In the genomic region with DNA sequence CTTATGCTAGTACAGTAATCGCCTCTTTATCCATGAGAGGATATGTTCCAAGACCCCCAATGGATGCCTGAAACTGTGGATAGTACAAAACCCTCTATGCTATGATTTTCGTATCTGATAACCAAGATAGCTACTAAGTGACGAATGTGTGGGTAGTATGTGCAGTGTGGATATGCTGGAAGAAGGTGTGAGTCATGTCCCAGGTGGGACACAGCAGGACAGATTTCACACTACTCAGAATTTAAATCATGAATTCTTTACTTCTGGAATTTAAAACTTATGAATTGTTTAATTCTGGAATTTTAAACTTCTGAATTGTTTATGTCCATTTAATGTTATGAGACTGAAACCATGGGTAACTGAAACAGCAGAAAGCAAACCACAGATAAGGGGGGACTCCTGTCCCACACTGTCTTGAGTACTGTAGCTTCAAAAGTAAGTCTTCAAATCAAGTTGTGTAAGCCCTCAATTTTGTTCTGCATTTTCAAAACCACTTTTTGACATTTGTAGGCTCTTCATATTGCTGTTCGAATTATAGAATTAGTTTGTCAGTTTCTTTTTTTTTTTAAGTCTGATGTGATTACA, we compare ENCODE assay signal across 29 cellular contexts.
DNase-seq lines count a peak whose midpoint lies in the region; ATAC-seq, FAIRE-seq and TF ChIP-seq lines count a peak whose summit lies in the region.
"Had no signal": no experiment of that assay in that cellular context is flagged by ENCODE, and none has a peak within 500 bp of the region (broad histone marks: within the 10 kb centered on the region; RNA-seq: fewer than 3 reads in every experiment).

No MANE protein-coding gene starts in this region.

- H3K27me3 ChIP-seq in MM.1S (replicated peaks; ENCODE audit: insufficient read depth, low read length), result no peaks in the 10 kb centered on the region
- no peaks in the 10 kb centered on the region for H3K27me3 ChIP-seq in K562 (ENCODE audit: control insufficient read depth in 2 of 2, insufficient read depth in 2 of 2, low read length in 2 of 2)
- no peaks in the 10 kb centered on the region for H3K27me3 ChIP-seq in testis
- H3K27me3 ChIP-seq: hepatocyte had no signal

- TF ChIP-seq RAD21 in K562 (CRISPR knock-in tag; conservative IDR thresholded peaks at IDR 0.05 in 1 of 2, IDR thresholded peaks at IDR 0.05 in 1 of 2), result no peak

- no TSS peak for BruUV-seq in K562 (replicated peaks; lab: Mats Ljungman, UMichigan)

- no peaks in the 10 kb centered on the region for H3F3A ChIP-seq in MM.1S (ENCODE audit: insufficient read depth, low read length)

- H3K4me1 ChIP-seq in MM.1S (ENCODE audit: low read length), result no peaks in the 10 kb centered on the region
- peaks cover 1 to 10% of the 10 kb centered on the region in 2 experiments; a peak in 3 of 5 replicates for H3K4me1 ChIP-seq in K562 (replicated peaks in 1 of 2; ENCODE audit: control insufficient read depth in 2 of 2, insufficient read depth in 2 of 2, low read length in 2 of 2)
- H3K4me1 ChIP-seq in testis, result peaks cover 14% of the 10 kb centered on the region

- peak; percentile 42 for DNase-seq in A172 (ENCODE audit: low spot score)
- DNase-seq in MM.1S, result peak; percentile 7
- peak in 1 of 4 experiments; percentile 16 for DNase-seq in K562 (ENCODE audit: extremely low read depth in 1 of 4, low spot score in 3 of 4)
- DNase-seq in fibroblast of peridontal ligament (ENCODE audit: extremely low read depth), result peak; percentile 24
- no peak for DNase-seq in posterior cingulate gyrus
- no peak for DNase-seq in testis
- DNase-seq in Kasumi-1 (lab: John Stamatoyannopoulos, UW), result no peak
- no peak for DNase-seq in central memory CD4-positive, alpha-beta T cell
- DNase-seq: activated CD8-positive, alpha-beta T cell treated with anti-CD3 and anti-CD28 coated beads, Interleukin-2, amount 10 ng/mL, durations not matched to agents 7 days and 5 days; activated gamma-delta T cell; activated naive CD8-positive, alpha-beta T cell treated with anti-CD3 and anti-CD28 coated beads, Interleukin-2, amount 50 U/mL, for 24 hours; activated T-cell treated with anti-CD3 and anti-CD28 coated beads, Interleukin-2, amount 50 U/mL, for 1 hour; caudate nucleus; CD8-positive, alpha-beta memory T cell; DMS53; HCEC 1CT; immature natural killer cell; left ventricle myocardium inferior; natural killer cell; NCI-H1417 treated with DMSO at 0.1 percent for 48 hours; NCI-H2107; NCI-H446 treated with DMSO at 0.1 percent for 48 hours; SIG-M5; small intestine; stimulated activated CD4-positive, alpha-beta T cell treated with anti-CD3 and anti-CD28 coated beads, Interleukin-2, amount 100 ng/mL, for 24 hours had no signal

- intact Hi-C loops in K562 (cut with micrococcal nuclease) (no loop called here), posterior cingulate gyrus (cut with DNase I) (no loop called here), testis (cut with DNase I; ENCODE audit: low total_unique reads) (no loop called here)

- in situ Hi-C loops in K562 (cut with MboI), result no loop called here

- H3K4me2 ChIP-seq in MM.1S (ENCODE audit: low read depth, low read length), result no peak overlapping the region
- no peak overlapping the region for H3K4me2 ChIP-seq in K562 (ENCODE audit: insufficient read depth, low read length)
- H3K4me2 ChIP-seq: A549, hepatocyte had no signal

- H3K9me1 ChIP-seq in K562 (ENCODE audit: control insufficient read depth, insufficient read depth, low read length), result no peaks in the 10 kb centered on the region

- WGBS in K562 (ENCODE audit: insufficient coverage, low coverage, missing lambda C conversion rate), result 20% methylated on average over 4 of the region's 4 CpGs
- 86 to 94% methylated on average over 4 of the region's 4 CpGs for WGBS in testis, 2 donors

- H3K27ac ChIP-seq in MM.1S (ENCODE audit: low read length) (no peak overlapping the region), K562 (ENCODE audit: extremely low read depth, low read depth, low read length) (no peak overlapping the region), testis (no peak overlapping the region)
- H3K27ac ChIP-seq: A549, hepatocyte, HL-60, left ventricle myocardium inferior had no signal

- H3K9ac ChIP-seq in MM.1S (ENCODE audit: low read length), result no peak overlapping the region
- no peak overlapping the region for H3K9ac ChIP-seq in K562 (ENCODE audit: insufficient read depth in 1 of 2, low read depth in 2 of 2, low read length in 2 of 2)

- H3K9me3 ChIP-seq in MM.1S (replicated peaks; ENCODE audit: insufficient read depth, low read length), result no peaks in the 10 kb centered on the region
- H3K9me3 ChIP-seq in K562 (replicated peaks; ENCODE audit: control insufficient read depth, insufficient read depth, low read depth, low read length), result no peaks in the 10 kb centered on the region
- no peaks in the 10 kb centered on the region for H3K9me3 ChIP-seq in testis

- no peaks in the 10 kb centered on the region for H3K36me3 ChIP-seq in MM.1S (replicated peaks; ENCODE audit: insufficient read depth, low read length)
- H3K36me3 ChIP-seq in K562 (ENCODE audit: control insufficient read depth, insufficient read depth, low read length), result no peaks in the 10 kb centered on the region
- H3K36me3 ChIP-seq in testis (ENCODE audit: low read depth, missing control alignments), result no peaks in the 10 kb centered on the region
- H3K36me3 ChIP-seq: left ventricle myocardium inferior had no signal

- H2AFZ ChIP-seq in MM.1S (ENCODE audit: low read length) (no peak overlapping the region), K562 (ENCODE audit: low read depth, low read length) (no peak overlapping the region)
- H2AFZ ChIP-seq: hepatocyte had no signal

- no peaks in the 10 kb centered on the region for H3K79me2 ChIP-seq in MM.1S (ENCODE audit: low read length)
- no peaks in the 10 kb centered on the region for H3K79me2 ChIP-seq in K562 (ENCODE audit: control insufficient read depth, insufficient read depth, low read length)
- H3K79me2 ChIP-seq: hepatocyte had no signal

- no peaks in the 10 kb centered on the region for H4K20me1 ChIP-seq in MM.1S (ENCODE audit: insufficient read depth, low read length)
- H4K20me1 ChIP-seq in K562 (replicated peaks; ENCODE audit: control insufficient read depth, insufficient read depth, low read length), result no peaks in the 10 kb centered on the region

- POLR2A ChIA-PET in K562 (lab: Yijun Ruan, JAX), result interaction anchor here (0.7 kb wide), 1 partner anchor 77 kb away, joined by 3 read pairs; no protein-coding TSS in a partner anchor

- TF ChIP-seq EP300 in K562 (IDR thresholded peaks at IDR 0.05; ENCODE audit: low read length), result no peak

- peak; percentile 36; the same call in 1 of the 3 replicates for ATAC-seq in K562
- ATAC-seq: A549; activated CD8-positive, alpha-beta T cell treated with anti-CD3 and anti-CD28 coated beads, Interleukin-2, amount 10 ng/mL, durations not matched to agents 7 days and 5 days; activated naive CD8-positive, alpha-beta T cell treated with anti-CD3 and anti-CD28 coated beads, Interleukin-2, amount 50 U/mL, for 24 hours; GM12878; natural killer cell had no signal

- TF ChIP-seq POLR2A in K562 (conservative IDR thresholded peaks at IDR 0.05) (no peak), testis (IDR thresholded peaks at IDR 0.05) (no peak)

- CTCF ChIA-PET in K562 (lab: Yijun Ruan, JAX; ENCODE audit: low intra/inter-chr PET ratio), result no interaction called here

- H3K4me3 ChIP-seq in MM.1S (ENCODE audit: low read length) (no peak overlapping the region), K562 (no peak overlapping the region), testis (no peak overlapping the region)
- H3K4me3 ChIP-seq: A549, GM12878, hepatocyte, left ventricle myocardium inferior had no signal

- TF ChIP-seq CTCF in MM.1S (IDR thresholded peaks at IDR 0.05; ENCODE audit: low read length) (no peak), K562 (IDR thresholded peaks at IDR 0.05 in 2 of 3, conservative IDR thresholded peaks at IDR 0.05 in 1 of 3; ENCODE audit: insufficient read depth in 2 of 3, low read depth in 1 of 3, low read length in 3 of 3) (no peak), testis (IDR thresholded peaks at IDR 0.05) (no peak)

- FAIRE-seq in K562 (lab: Jason Lieb, UNC), result no peak
- FAIRE-seq: A549, GM12878, small intestine had no signal

- no peaks in the 10 kb centered on the region for H3K9me2 ChIP-seq in MM.1S (replicated peaks; ENCODE audit: insufficient read depth, low read length)

TF ChIP-seq in K562, 482 proteins besides CTCF, POLR2A, EP300 and RAD21 (continues in another document):
- peak; percentile 58 for TF ChIP-seq CBFA2T2 (conservative IDR thresholded peaks at IDR 0.05)
- TF ChIP-seq, protein P1, sequence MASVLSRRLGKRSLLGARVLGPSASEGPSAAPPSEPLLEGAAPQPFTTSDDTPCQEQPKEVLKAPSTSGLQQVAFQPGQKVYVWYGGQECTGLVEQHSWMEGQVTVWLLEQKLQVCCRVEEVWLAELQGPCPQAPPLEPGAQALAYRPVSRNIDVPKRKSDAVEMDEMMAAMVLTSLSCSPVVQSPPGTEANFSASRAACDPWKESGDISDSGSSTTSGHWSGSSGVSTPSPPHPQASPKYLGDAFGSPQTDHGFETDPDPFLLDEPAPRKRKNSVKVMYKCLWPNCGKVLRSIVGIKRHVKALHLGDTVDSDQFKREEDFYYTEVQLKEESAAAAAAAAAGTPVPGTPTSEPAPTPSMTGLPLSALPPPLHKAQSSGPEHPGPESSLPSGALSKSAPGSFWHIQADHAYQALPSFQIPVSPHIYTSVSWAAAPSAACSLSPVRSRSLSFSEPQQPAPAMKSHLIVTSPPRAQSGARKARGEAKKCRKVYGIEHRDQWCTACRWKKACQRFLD (CRISPR knock-in tag; IDR thresholded peaks at IDR 0.05), result no peak
- 0 out of 2 replicates have a peak, but pooled peaks have one; percentile 41 for TF ChIP-seq SMARCE1 (IDR thresholded peaks at IDR 0.05)
- TF ChIP-seq ZNF76 (CRISPR knock-in tag; IDR thresholded peaks at IDR 0.05; ENCODE audit: borderline replicate concordance), result no peak
- TF ChIP-seq GABPB1 (CRISPR knock-in tag; IDR thresholded peaks at IDR 0.05), result no peak
- no peak for TF ChIP-seq ATF7 (IDR thresholded peaks at IDR 0.05)
- TF ChIP-seq GTF2E2 (tag; IDR thresholded peaks at IDR 0.05), result no peak
- TF ChIP-seq FOSL1 (tag; conservative IDR thresholded peaks at IDR 0.05), result peak; percentile 76
- 0 out of 2 replicates have a peak, but pooled peaks have one; percentile 40 for TF ChIP-seq ARID1B (IDR thresholded peaks at IDR 0.05)
- TF ChIP-seq, protein P2, sequence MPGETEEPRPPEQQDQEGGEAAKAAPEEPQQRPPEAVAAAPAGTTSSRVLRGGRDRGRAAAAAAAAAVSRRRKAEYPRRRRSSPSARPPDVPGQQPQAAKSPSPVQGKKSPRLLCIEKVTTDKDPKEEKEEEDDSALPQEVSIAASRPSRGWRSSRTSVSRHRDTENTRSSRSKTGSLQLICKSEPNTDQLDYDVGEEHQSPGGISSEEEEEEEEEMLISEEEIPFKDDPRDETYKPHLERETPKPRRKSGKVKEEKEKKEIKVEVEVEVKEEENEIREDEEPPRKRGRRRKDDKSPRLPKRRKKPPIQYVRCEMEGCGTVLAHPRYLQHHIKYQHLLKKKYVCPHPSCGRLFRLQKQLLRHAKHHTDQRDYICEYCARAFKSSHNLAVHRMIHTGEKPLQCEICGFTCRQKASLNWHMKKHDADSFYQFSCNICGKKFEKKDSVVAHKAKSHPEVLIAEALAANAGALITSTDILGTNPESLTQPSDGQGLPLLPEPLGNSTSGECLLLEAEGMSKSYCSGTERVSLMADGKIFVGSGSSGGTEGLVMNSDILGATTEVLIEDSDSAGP (CRISPR knock-in tag; IDR thresholded peaks at IDR 0.05), result no peak
- peak; percentile 68 for TF ChIP-seq CBFA2T3 (IDR thresholded peaks at IDR 0.05)

Comparison
In these comparisons a context has a peak if more than half of its experiments do, and no peak if none do; other contexts are left out.
1. DNase-seq: peak in A172 (single experiment), MM.1S (single experiment) and fibroblast of peridontal ligament (single experiment); none in posterior cingulate gyrus (0 of 10), testis (single experiment), Kasumi-1 (0 of 2) and central memory CD4-positive, alpha-beta T cell (single experiment).